Comparison of ENCODE assay signal across 10 cellular contexts in the genomic region with DNA sequence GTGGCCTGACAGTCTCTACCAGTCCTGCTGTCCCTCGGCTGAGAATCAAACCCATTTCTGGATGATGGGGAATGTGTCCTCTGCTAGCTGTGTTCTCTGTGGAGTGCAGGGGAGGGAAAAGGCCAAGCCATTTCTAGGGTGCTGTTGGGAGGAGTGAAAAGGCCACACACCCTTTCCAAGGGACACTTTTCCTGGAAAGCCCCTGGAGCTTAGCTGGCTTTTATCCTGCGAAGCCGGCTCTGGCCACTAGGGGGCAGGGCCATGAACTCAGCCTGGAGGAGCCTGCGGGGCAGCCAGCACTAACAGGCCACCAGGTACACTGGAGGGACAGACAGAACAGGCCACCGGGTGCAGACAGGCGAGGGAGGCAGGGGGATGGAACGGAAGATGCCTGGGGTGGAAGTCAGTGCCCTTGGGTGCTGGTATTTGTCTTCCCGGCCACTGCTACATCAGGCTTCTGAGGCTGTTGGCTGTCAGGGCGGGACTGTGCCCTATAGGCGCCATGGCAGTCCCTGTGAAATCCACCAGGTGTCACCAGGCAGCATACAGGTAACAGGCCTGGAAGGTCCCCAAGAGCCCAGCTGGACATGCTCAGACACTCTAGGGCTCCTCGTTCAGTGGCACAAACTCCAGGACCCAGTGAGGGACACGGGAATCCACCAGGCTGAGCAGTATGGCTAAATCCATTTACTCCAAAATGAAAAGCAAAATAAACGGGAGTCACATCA. TPM values are rescaled to one million over a fixed set of nuclear protein-coding genes. Genes with fewer than 3 reads are reported as not detected.
DNase-seq lines count a peak whose midpoint lies in the region; ATAC-seq and TF ChIP-seq lines count a peak whose summit lies in the region.
"Not testable (repeated sequence)": the region's sequence is repeated elsewhere in the genome, so short reads cannot be mapped to it uniquely, and the experiment has no call there.
"Had no signal": no experiment of that assay in that cellular context is flagged by ENCODE, and none has a peak within 500 bp of the region (broad histone marks: within the 10 kb centered on the region; RNA-seq: fewer than 3 reads in every experiment).

No MANE protein-coding gene starts in this region.

- not testable (repeated sequence) for H3K4me3 Mint-ChIP-seq in activated CD4-positive, alpha-beta memory T cell treated with anti-CD3 and anti-CD28 coated beads, Interleukin-2, amount 10 ng/mL, durations not matched to agents 7 days and 5 days; osteocyte (ENCODE audit: unreplicated experiment)

- H4K20me1 ChIP-seq in MM.1S (ENCODE audit: insufficient read depth, low read length): not testable (repeated sequence)

- H3K9me3 Mint-ChIP-seq in activated CD4-positive, alpha-beta memory T cell treated with anti-CD3 and anti-CD28 coated beads, Interleukin-2, amount 10 ng/mL, durations not matched to agents 7 days and 5 days; osteocyte (ENCODE audit: unreplicated experiment): not testable (repeated sequence)

- CTCF ChIA-PET in activated CD4-positive, alpha-beta memory T cell treated with anti-CD3 and anti-CD28 coated beads, Interleukin-2, amount 10 ng/mL, durations not matched to agents 7 days and 5 days (lab: Charles Lee): not testable (repeated sequence)

- H3K4me1 ChIP-seq in BE2C; MM.1S (ENCODE audit: low read length); cardiac muscle cell (ENCODE audit: low read depth): not testable (repeated sequence)

- H3K79me2 ChIP-seq in MM.1S (ENCODE audit: low read length): not testable (repeated sequence)

- not testable (repeated sequence) for H3K4me1 Mint-ChIP-seq in activated CD4-positive, alpha-beta memory T cell treated with anti-CD3 and anti-CD28 coated beads, Interleukin-2, amount 10 ng/mL, durations not matched to agents 7 days and 5 days; osteocyte (ENCODE audit: unreplicated experiment)

- H3K4me3 ChIP-seq in BE2C (ENCODE audit: low read depth, low read length); MM.1S (ENCODE audit: low read length); astrocyte of the cerebellum (ENCODE audit: low read depth, low read length); cardiac muscle cell: not testable (repeated sequence)

- H3K9me3 ChIP-seq in BE2C; MM.1S (replicated peaks; ENCODE audit: insufficient read depth, low read length); cardiac muscle cell (ENCODE audit: low read depth): not testable (repeated sequence)

- POLR2A ChIA-PET in activated CD4-positive, alpha-beta memory T cell treated with anti-CD3 and anti-CD28 coated beads, Interleukin-2, amount 10 ng/mL, durations not matched to agents 7 days and 5 days (lab: Charles Lee): not testable (repeated sequence)

- ATAC-seq in GM19438 (IDR thresholded peaks at IDR 0.05; ENCODE audit: low read depth, unreplicated experiment): peak; percentile 74

- not testable (repeated sequence) for H3K27ac Mint-ChIP-seq in activated CD4-positive, alpha-beta memory T cell treated with anti-CD3 and anti-CD28 coated beads, Interleukin-2, amount 10 ng/mL, durations not matched to agents 7 days and 5 days; osteocyte (ENCODE audit: unreplicated experiment)

- TF ChIP-seq CTCF in BE2C (IDR thresholded peaks at IDR 0.05; ENCODE audit: low read depth, low read length) (peak; percentile 38), MM.1S (IDR thresholded peaks at IDR 0.05; ENCODE audit: low read length) (peak; percentile 36), astrocyte of the cerebellum (IDR thresholded peaks at IDR 0.05; ENCODE audit: low read depth, low read length, missing control alignments) (peak; percentile 36), cardiac muscle cell (IDR thresholded peaks at IDR 0.05; ENCODE audit: low read depth, low read length) (peak; percentile 32), osteocyte (IDR thresholded peaks at IDR 0.05) (peak; percentile 65)

- H3K36me3 ChIP-seq in BE2C; MM.1S (replicated peaks; ENCODE audit: insufficient read depth, low read length); cardiac muscle cell: not testable (repeated sequence)

- H3K4me2 ChIP-seq in MM.1S (ENCODE audit: low read depth, low read length): not testable (repeated sequence)

- H3K27ac ChIP-seq in MM.1S (ENCODE audit: low read length); cardiac muscle cell: not testable (repeated sequence)

- in situ Hi-C loops in astrocyte of the cerebellum (cut with HindIII; ENCODE audit: low sequenced_read_pairs): not testable (repeated sequence)

- H3F3A ChIP-seq in MM.1S (ENCODE audit: insufficient read depth, low read length): not testable (repeated sequence)

- H3K27me3 Mint-ChIP-seq in activated CD4-positive, alpha-beta memory T cell treated with anti-CD3 and anti-CD28 coated beads, Interleukin-2, amount 10 ng/mL, durations not matched to agents 7 days and 5 days: not testable (repeated sequence)
- H3K27me3 Mint-ChIP-seq in osteocyte (ENCODE audit: unreplicated experiment): peaks cover 16% of the 10 kb centered on the region

- DNase-seq in BE2C (peak; percentile 70), osteocyte (ENCODE audit: extremely low spot score, unreplicated experiment) (peak; percentile 84)
- not testable (repeated sequence) for DNase-seq in MM.1S; astrocyte of the cerebellum (ENCODE audit: low read depth); cardiac muscle cell (ENCODE audit: low read depth in 1 of 2, low spot score in 1 of 2)
- peak; percentile 61 for DNase-seq in activated CD4-positive, alpha-beta memory T cell treated with anti-CD3 and anti-CD28 coated beads, Interleukin-2, amount 10 ng/mL, durations not matched to agents 7 days and 5 days
- peak; percentile 33 for DNase-seq in stimulated activated CD8-positive, alpha-beta memory T cell treated with anti-CD3 and anti-CD28 coated beads, Interleukin-15, amount 100 ng/mL, for 1 hour (ENCODE audit: low read depth)

- not testable (repeated sequence) for H2AFZ ChIP-seq in MM.1S (ENCODE audit: low read length)

- not testable (repeated sequence) for H3K27me3 ChIP-seq in BE2C; MM.1S (replicated peaks; ENCODE audit: insufficient read depth, low read length); cardiac muscle cell

- H3K9me2 ChIP-seq in MM.1S (replicated peaks; ENCODE audit: insufficient read depth, low read length): not testable (repeated sequence)

- not testable (repeated sequence) for H3K9ac ChIP-seq in MM.1S (ENCODE audit: low read length)

- not testable (repeated sequence) for H3K36me3 Mint-ChIP-seq in activated CD4-positive, alpha-beta memory T cell treated with anti-CD3 and anti-CD28 coated beads, Interleukin-2, amount 10 ng/mL, durations not matched to agents 7 days and 5 days (ENCODE audit: low read depth); osteocyte (ENCODE audit: unreplicated experiment)

RNA-seq across cellular contexts. Expression of a gene that starts 16.5 kb away (rescaled TPM):
- not detected for polyA plus RNA-seq in BE2C (2012; ENCODE audit: insufficient read depth, insufficient read length, low read depth)
- not detected for total RNA-seq in activated CD4-positive, alpha-beta memory T cell treated with anti-CD3 and anti-CD28 coated beads, Interleukin-2, amount 10 ng/mL, durations not matched to agents 7 days and 5 days
- 1.9 TPM in 1 of 2 replicates, not detected in the other for total RNA-seq in cardiac muscle cell
- 0.24 TPM in 1 of 2 replicates, not detected in the other for polyA plus RNA-seq in cardiac muscle cell
- 0.21 TPM in 1 of 2 replicates, not detected in the other for total RNA-seq in osteocyte
- total RNA-seq: mammary epithelial cell had no signal
- polyA plus RNA-seq: fibroblast of lung, mammary epithelial cell had no signal
